Comparison of ENCODE assay signal across 10 cellular contexts in the genomic region with DNA sequence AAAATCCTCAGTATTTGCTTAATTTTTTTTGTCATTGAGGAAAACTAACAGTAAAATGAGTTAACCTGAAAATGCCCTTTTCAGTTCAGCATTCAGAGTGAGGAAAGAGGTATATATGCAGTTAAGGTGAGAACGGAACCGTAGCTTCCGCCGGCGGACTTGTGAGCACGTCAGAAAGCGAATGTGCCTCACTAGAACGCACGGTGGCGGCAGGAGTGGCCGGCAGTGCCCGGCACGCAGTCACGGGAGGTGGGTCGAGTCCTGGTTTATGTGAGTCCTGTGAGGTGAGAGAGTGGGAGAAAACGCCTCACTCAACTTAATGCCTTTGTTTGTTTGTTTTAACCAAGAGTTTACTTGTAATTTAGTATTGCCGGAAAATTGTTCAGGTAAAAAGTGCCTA. TPM values are rescaled to one million over a fixed set of nuclear protein-coding genes. Genes with fewer than 3 reads are reported as not detected.
A peak's percentile ranks its signal among the peaks of the same experiment; 100 is the strongest.
DNase-seq lines count a peak whose midpoint lies in the region; ATAC-seq and TF ChIP-seq lines count a peak whose summit lies in the region.
"Had no signal": no experiment of that assay in that cellular context is flagged by ENCODE, and none has a peak within 500 bp of the region (broad histone marks: within the 10 kb centered on the region; RNA-seq: fewer than 3 reads in every experiment).

No MANE protein-coding gene starts in this region.

- H3K9me3 ChIP-seq in right cardiac atrium (ENCODE audit: control insufficient read depth, low read length) = no peaks in the 10 kb centered on the region
- no peaks in the 10 kb centered on the region for H3K9me3 ChIP-seq in suprapubic skin

- 63% methylated on average over 17 of the region's 17 CpGs for WGBS in right cardiac atrium
- WGBS in suprapubic skin = 84% methylated on average over 17 of the region's 17 CpGs

- peaks cover 29% of the 10 kb centered on the region for H3K36me3 ChIP-seq in suprapubic skin

- intact Hi-C loops in right cardiac atrium (cut with DNase I) = loop anchor here (5.0 to 10.0 kb wide), 4 partner anchors 35 to 68 kb away; no protein-coding TSS in a partner anchor

- peak overlapping the region; percentile 4 for H3K4me3 ChIP-seq in right cardiac atrium (ENCODE audit: low read length)
- no peak overlapping the region for H3K4me3 ChIP-seq in retinal pigment epithelial cell (ENCODE audit: low read length)
- no peak overlapping the region for H3K4me3 ChIP-seq in suprapubic skin

- ATAC-seq in GM18505 (IDR thresholded peaks at IDR 0.05; ENCODE audit: unreplicated experiment) (peak; percentile 26), right cardiac atrium (peak in 1 of 2 donors; percentile 41)

- DNase-seq in RPMI8226 = peak; percentile 78
- DNase-seq in right cardiac atrium = peak in 2 of 3 donors; percentile 63 to 73
- DNase-seq in retinal pigment epithelial cell (ENCODE audit: low read depth) = no peak
- no peak for DNase-seq in NCI-H345 (lab: John Stamatoyannopoulos, UW)
- no peak for DNase-seq in suprapubic skin (ENCODE audit: low spot score in 2 of 2)
- no peak for DNase-seq in H4 (ENCODE audit: low spot score)
- no peak for DNase-seq in SKM-1 (lab: John Stamatoyannopoulos, UW; ENCODE audit: unreplicated experiment)
- DNase-seq: activated CD4-positive, alpha-beta T cell treated with anti-CD3 and anti-CD28 coated beads, Interleukin-2, amount 50 U/mL, for 4 hours; EL had no signal

- no peak overlapping the region for H3K27ac ChIP-seq in right cardiac atrium (ENCODE audit: low read length)
- no peak overlapping the region for H3K27ac ChIP-seq in suprapubic skin

- H3K27me3 ChIP-seq in right cardiac atrium (ENCODE audit: control insufficient read depth, insufficient read depth) (no peaks in the 10 kb centered on the region), suprapubic skin (no peaks in the 10 kb centered on the region)

- H3K4me1 ChIP-seq in right cardiac atrium (ENCODE audit: control insufficient read depth, insufficient read depth, low read length) = peaks cover 19% of the 10 kb centered on the region
- H3K4me1 ChIP-seq in suprapubic skin = peaks cover 40% of the 10 kb centered on the region

- no peak for TF ChIP-seq EP300 in suprapubic skin (IDR thresholded peaks at IDR 0.05)

- peak; percentile 36 for TF ChIP-seq CTCF in retinal pigment epithelial cell (conservative IDR thresholded peaks at IDR 0.05; ENCODE audit: low read depth, low read length)
- TF ChIP-seq CTCF in suprapubic skin (IDR thresholded peaks at IDR 0.05) = no peak

- TF ChIP-seq POLR2A in GM18505 (IDR thresholded peaks at IDR 0.05; ENCODE audit: borderline replicate concordance, extremely low read depth, insufficient read depth, insufficient read length) (peak; percentile 68), suprapubic skin (IDR thresholded peaks at IDR 0.05) (no peak)

RNA-seq across cellular contexts. Expression of a gene that starts 6.1 kb away (rescaled TPM):
- 10 to 100 TPM; 47.2 to 58.4 (median 50.1) TPM for total RNA-seq in right cardiac atrium
- 39.6 TPM for polyA plus RNA-seq in right cardiac atrium
- 10 to 100 TPM; 35.5 to 87.3 (median 51.6) TPM for total RNA-seq in suprapubic skin
- 33.7 and 41.8 TPM in 2 replicates for total RNA-seq in H4 (2014; rRNA removed; shearing (Covaris generic))

Comparison
In these comparisons a context has a peak if more than half of its experiments do, and no peak if none do; other contexts are left out.
1. DNase-seq: peak in RPMI8226 (single experiment) and right cardiac atrium (2 of 3); none in retinal pigment epithelial cell (single experiment), NCI-H345 (single experiment), suprapubic skin (0 of 2), H4 (single experiment) and SKM-1 (single experiment).